Comparison of ENCODE assay signal across 2 cellular contexts in genomic region chr19:18682807-18683108, GRCh38.
TF ChIP-seq lines count a peak whose summit lies in the region.

No MANE protein-coding gene starts in this region.

TF ChIP-seq in A549, 52 proteins besides CTCF, POLR2A, EP300 and RAD21 (continued from another document):
- TF ChIP-seq CHD4 (IDR thresholded peaks at IDR 0.05; ENCODE audit: borderline replicate concordance) (no peak), SMC3 (IDR thresholded peaks at IDR 0.05) (no peak), FOSB (CRISPR knock-in tag; IDR thresholded peaks at IDR 0.05) (no peak), PHF8 (IDR thresholded peaks at IDR 0.05; ENCODE audit: borderline replicate concordance, low read depth) (no peak), EHF (CRISPR knock-in tag; IDR thresholded peaks at IDR 0.05) (no peak), BHLHE40 (IDR thresholded peaks at IDR 0.05; ENCODE audit: low read depth, low read length) (no peak), NR3C1 (IDR thresholded peaks at IDR 0.05) (no peak), GATA3 (IDR thresholded peaks at IDR 0.05; ENCODE audit: borderline replicate concordance) (no peak), NFE2L2 (conservative IDR thresholded peaks at IDR 0.05; ENCODE audit: low read length) (no peak), HOXA7 (CRISPR knock-in tag; IDR thresholded peaks at IDR 0.05) (no peak)

TF ChIP-seq in K562, 482 proteins besides CTCF, POLR2A, EP300 and RAD21:
- TF ChIP-seq, protein P1, sequence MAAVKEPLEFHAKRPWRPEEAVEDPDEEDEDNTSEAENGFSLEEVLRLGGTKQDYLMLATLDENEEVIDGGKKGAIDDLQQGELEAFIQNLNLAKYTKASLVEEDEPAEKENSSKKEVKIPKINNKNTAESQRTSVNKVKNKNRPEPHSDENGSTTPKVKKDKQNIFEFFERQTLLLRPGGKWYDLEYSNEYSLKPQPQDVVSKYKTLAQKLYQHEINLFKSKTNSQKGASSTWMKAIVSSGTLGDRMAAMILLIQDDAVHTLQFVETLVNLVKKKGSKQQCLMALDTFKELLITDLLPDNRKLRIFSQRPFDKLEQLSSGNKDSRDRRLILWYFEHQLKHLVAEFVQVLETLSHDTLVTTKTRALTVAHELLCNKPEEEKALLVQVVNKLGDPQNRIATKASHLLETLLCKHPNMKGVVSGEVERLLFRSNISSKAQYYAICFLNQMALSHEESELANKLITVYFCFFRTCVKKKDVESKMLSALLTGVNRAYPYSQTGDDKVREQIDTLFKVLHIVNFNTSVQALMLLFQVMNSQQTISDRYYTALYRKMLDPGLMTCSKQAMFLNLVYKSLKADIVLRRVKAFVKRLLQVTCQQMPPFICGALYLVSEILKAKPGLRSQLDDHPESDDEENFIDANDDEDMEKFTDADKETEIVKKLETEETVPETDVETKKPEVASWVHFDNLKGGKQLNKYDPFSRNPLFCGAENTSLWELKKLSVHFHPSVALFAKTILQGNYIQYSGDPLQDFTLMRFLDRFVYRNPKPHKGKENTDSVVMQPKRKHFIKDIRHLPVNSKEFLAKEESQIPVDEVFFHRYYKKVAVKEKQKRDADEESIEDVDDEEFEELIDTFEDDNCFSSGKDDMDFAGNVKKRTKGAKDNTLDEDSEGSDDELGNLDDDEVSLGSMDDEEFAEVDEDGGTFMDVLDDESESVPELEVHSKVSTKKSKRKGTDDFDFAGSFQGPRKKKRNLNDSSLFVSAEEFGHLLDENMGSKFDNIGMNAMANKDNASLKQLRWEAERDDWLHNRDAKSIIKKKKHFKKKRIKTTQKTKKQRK (IDR thresholded peaks at IDR 0.05; ENCODE audit: borderline replicate concordance, low read depth, low read length) = no peak
- no peak for TF ChIP-seq PYGO2 (tag; IDR thresholded peaks at IDR 0.05)
- no peak for TF ChIP-seq CREB1 (IDR thresholded peaks at IDR 0.05)
- TF ChIP-seq CREB1 (CRISPR knock-in tag; IDR thresholded peaks at IDR 0.05) = 0 out of 2 replicates have a peak, but pooled peaks have one; percentile 5
- TF ChIP-seq CBX5 (IDR thresholded peaks at IDR 0.05; ENCODE audit: borderline replicate concordance, low read depth) = no peak
- TF ChIP-seq NEUROD1 (IDR thresholded peaks at IDR 0.05; ENCODE audit: borderline replicate concordance, low read depth, low read length, partially characterized antibody) = no peak
- no peak for TF ChIP-seq PURB (CRISPR knock-in tag; IDR thresholded peaks at IDR 0.05; ENCODE audit: low read depth)
- TF ChIP-seq TAL1 (IDR thresholded peaks at IDR 0.05) = no peak
- TF ChIP-seq FOXK2 (conservative IDR thresholded peaks at IDR 0.05 in 1 of 2, IDR thresholded peaks at IDR 0.05 in 1 of 2; ENCODE audit: low read depth in 2 of 2) = 0 out of 4 replicates have a peak, but pooled peaks of 1 of the 2 experiments have one; percentile 24
- TF ChIP-seq ZBTB1 (CRISPR knock-in tag; IDR thresholded peaks at IDR 0.05; ENCODE audit: borderline replicate concordance, low read depth) = no peak
- 0 out of 2 replicates have a peak, but pooled peaks have one; percentile 32 for TF ChIP-seq ZBTB40 (IDR thresholded peaks at IDR 0.05)
- TF ChIP-seq ZBTB40 (CRISPR knock-in tag; IDR thresholded peaks at IDR 0.05) = no peak
- TF ChIP-seq, protein P2, sequence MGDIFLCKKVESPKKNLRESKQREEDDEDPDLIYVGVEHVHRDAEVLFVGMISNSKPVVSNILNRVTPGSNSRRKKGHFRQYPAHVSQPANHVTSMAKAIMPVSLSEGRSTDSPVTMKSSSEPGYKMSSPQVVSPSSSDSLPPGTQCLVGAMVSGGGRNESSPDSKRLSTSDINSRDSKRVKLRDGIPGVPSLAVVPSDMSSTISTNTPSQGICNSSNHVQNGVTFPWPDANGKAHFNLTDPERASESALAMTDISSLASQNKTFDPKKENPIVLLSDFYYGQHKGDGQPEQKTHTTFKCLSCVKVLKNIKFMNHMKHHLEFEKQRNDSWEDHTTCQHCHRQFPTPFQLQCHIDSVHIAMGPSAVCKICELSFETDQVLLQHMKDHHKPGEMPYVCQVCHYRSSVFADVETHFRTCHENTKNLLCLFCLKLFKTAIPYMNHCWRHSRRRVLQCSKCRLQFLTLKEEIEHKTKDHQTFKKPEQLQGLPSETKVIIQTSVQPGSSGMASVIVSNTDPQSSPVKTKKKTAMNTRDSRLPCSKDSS (IDR thresholded peaks at IDR 0.05; ENCODE audit: low read depth, partially characterized antibody) = no peak
- TF ChIP-seq PML (IDR thresholded peaks at IDR 0.05; ENCODE audit: low read length) = no peak
- TF ChIP-seq ESRRB (CRISPR knock-in tag; IDR thresholded peaks at IDR 0.05; ENCODE audit: borderline replicate concordance) = no peak
- no peak for TF ChIP-seq C11orf30 (IDR thresholded peaks at IDR 0.05; ENCODE audit: low read depth)
- no peak for TF ChIP-seq HMG20A (CRISPR knock-in tag; conservative IDR thresholded peaks at IDR 0.05)
- TF ChIP-seq TAF1 (IDR thresholded peaks at IDR 0.05; ENCODE audit: control insufficient read depth, extremely low read depth, insufficient read depth, low read length, severe bottlenecking) = no peak
- TF ChIP-seq ATF3 (IDR thresholded peaks at IDR 0.05) = no peak
- no peak for TF ChIP-seq ATF3 (CRISPR knock-in tag; conservative IDR thresholded peaks at IDR 0.05)
- no peak for TF ChIP-seq ZNF695 (CRISPR knock-in tag; IDR thresholded peaks at IDR 0.05)
- TF ChIP-seq SRSF3 (IDR thresholded peaks at IDR 0.05; ENCODE audit: insufficient read depth, low read length) = no peak
- TF ChIP-seq ZNF217 (CRISPR knock-in tag; IDR thresholded peaks at IDR 0.05) = no peak
- TF ChIP-seq, protein P3, sequence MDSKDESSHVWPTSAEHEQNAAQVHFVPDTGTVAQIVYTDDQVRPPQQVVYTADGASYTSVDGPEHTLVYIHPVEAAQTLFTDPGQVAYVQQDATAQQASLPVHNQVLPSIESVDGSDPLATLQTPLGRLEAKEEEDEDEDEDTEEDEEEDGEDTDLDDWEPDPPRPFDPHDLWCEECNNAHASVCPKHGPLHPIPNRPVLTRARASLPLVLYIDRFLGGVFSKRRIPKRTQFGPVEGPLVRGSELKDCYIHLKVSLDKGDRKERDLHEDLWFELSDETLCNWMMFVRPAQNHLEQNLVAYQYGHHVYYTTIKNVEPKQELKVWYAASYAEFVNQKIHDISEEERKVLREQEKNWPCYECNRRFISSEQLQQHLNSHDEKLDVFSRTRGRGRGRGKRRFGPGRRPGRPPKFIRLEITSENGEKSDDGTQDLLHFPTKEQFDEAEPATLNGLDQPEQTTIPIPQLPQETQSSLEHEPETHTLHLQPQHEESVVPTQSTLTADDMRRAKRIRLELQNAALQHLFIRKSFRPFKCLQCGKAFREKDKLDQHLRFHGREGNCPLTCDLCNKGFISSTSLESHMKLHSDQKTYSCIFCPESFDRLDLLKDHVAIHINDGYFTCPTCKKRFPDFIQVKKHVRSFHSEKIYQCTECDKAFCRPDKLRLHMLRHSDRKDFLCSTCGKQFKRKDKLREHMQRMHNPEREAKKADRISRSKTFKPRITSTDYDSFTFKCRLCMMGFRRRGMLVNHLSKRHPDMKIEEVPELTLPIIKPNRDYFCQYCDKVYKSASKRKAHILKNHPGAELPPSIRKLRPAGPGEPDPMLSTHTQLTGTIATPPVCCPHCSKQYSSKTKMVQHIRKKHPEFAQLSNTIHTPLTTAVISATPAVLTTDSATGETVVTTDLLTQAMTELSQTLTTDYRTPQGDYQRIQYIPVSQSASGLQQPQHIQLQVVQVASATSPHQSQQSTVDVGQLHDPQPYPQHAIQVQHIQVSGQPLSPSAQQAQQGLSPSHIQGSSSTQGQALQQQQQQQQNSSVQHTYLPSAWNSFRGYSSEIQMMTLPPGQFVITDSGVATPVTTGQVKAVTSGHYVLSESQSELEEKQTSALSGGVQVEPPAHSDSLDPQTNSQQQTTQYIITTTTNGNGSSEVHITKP (IDR thresholded peaks at IDR 0.05; ENCODE audit: partially characterized antibody) = no peak
- TF ChIP-seq RBM25 (IDR thresholded peaks at IDR 0.05; ENCODE audit: low read depth, low read length, severe bottlenecking) = peak; percentile 45
- no peak for TF ChIP-seq EGR1 (conservative IDR thresholded peaks at IDR 0.05)
TF ChIP-seq in K562: peak in this region for 4.
